ENCODE assay signal across 19 cellular contexts in genomic region chr5:116872986-116873385, GRCh38.
"Had no signal": no experiment of that assay in that cellular context is flagged by ENCODE, and none has a peak within 500 bp of the region (broad histone marks: within the 10 kb centered on the region; RNA-seq: fewer than 3 reads in every experiment).

No MANE protein-coding gene starts in this region.

- H3K27ac ChIP-seq: hepatocyte, neutrophil, right atrium auricular region, suprapubic skin, WERI-Rb-1 had no signal

- H3K27ac Mint-ChIP-seq: activated CD4-positive, alpha-beta memory T cell treated with anti-CD3 and anti-CD28 coated beads for 36 hours; activated naive CD4-positive, alpha-beta T cell treated with anti-CD3 and anti-CD28 coated beads, Interleukin-2, amount 50 U/mL, for 24 hours; activated T-cell treated with anti-CD3 and anti-CD28 coated beads, Interleukin-2, amount 50 U/mL, for 24 hours; natural killer cell; T-helper 17 cell had no signal

- H3K4me3 Mint-ChIP-seq: activated CD4-positive, alpha-beta memory T cell treated with anti-CD3 and anti-CD28 coated beads for 36 hours; activated naive CD4-positive, alpha-beta T cell treated with anti-CD3 and anti-CD28 coated beads, Interleukin-2, amount 50 U/mL, for 24 hours; activated T-cell treated with anti-CD3 and anti-CD28 coated beads, Interleukin-2, amount 50 U/mL, for 24 hours; natural killer cell; T-helper 17 cell had no signal

- H3K27me3 ChIP-seq: hepatocyte, neutrophil, right atrium auricular region, suprapubic skin had no signal

- H3K36me3 Mint-ChIP-seq: activated CD4-positive, alpha-beta memory T cell treated with anti-CD3 and anti-CD28 coated beads for 36 hours; activated naive CD4-positive, alpha-beta T cell treated with anti-CD3 and anti-CD28 coated beads, Interleukin-2, amount 50 U/mL, for 24 hours; natural killer cell had no signal

- H3K27me3 Mint-ChIP-seq: activated naive CD4-positive, alpha-beta T cell treated with anti-CD3 and anti-CD28 coated beads, Interleukin-2, amount 50 U/mL, for 24 hours; activated T-cell treated with anti-CD3 and anti-CD28 coated beads, Interleukin-2, amount 50 U/mL, for 24 hours; T-helper 17 cell had no signal

- DNase-seq: activated CD4-positive, alpha-beta memory T cell treated with anti-CD3 and anti-CD28 coated beads for 36 hours; activated effector memory CD4-positive, alpha-beta T cell treated with anti-CD3 and anti-CD28 coated beads, Interleukin-2, amount 50 U/mL, for 16 hours; activated T-cell treated with anti-CD3 and anti-CD28 coated beads, Interleukin-2, amount 50 U/mL, for 24 hours; effector memory CD4-positive, alpha-beta T cell; kidney glomerular epithelial cell; left ventricle myocardium superior; mesenchymal stem cell; natural killer cell; stimulated activated CD4-positive, alpha-beta T cell treated with anti-CD3 and anti-CD28 coated beads, Interleukin-4, amount 100 ng/mL, for 4 hours; stimulated activated CD8-positive, alpha-beta memory T cell treated with anti-CD3 and anti-CD28 coated beads, Interleukin-4, amount 100 ng/mL, for 48 hours; stimulated activated naive CD4-positive, alpha-beta T cell treated with Interleukin-2 at 50 U/mL for 16 hours; T-helper 17 cell; WERI-Rb-1 had no signal

- H3K4me3 ChIP-seq: hepatocyte, right atrium auricular region, smooth muscle cell, suprapubic skin had no signal

- H3K4me1 ChIP-seq: right atrium auricular region, suprapubic skin had no signal

- H3K9me3 ChIP-seq: neutrophil, suprapubic skin had no signal

- H3K36me3 ChIP-seq: neutrophil, right atrium auricular region, suprapubic skin, WERI-Rb-1 had no signal

- H3K4me1 Mint-ChIP-seq: activated naive CD4-positive, alpha-beta T cell treated with anti-CD3 and anti-CD28 coated beads, Interleukin-2, amount 50 U/mL, for 24 hours; natural killer cell; T-helper 17 cell had no signal
